In the genomic region with DNA sequence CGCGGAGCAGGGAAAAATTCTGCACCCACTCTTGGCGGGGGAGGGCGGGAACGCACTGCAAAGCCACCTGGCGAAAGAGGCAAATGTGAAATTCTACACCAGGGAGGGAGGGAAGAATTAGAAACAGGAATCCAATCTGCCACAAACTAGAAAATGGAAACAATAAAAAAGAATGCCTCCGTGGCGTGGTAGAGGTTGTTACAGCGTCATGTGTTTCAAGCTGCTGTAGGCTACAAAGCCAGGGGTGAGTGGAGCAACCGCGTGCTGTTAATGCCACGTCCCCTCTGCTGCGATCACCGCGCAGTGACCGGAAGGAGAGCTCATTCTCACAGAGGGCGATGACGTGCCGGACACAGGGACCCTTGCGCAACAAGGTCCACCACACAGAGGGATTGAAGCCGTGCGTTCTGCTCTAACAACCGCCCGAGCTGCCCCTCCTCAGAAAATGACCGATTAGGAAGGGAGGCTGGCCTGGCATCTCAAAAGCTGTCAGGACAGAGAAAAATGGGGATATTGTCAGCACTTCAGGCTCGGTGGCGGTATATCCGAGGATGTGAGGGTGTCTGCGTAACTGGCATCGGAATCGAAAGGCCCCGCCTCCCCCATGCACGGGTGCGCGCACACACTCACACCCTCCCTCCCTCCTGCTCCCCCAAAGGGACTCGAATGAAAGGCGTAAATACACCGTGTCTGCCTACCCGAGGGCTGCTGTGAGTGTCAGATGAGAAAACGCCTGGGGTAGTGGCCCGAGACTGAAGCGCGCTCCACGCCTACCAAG, we compare ENCODE assay signal across 1 cellular context.
TF ChIP-seq lines count a peak whose summit lies in the region.

No MANE protein-coding gene starts in this region.

TF ChIP-seq in HepG2, 621 proteins besides CTCF, POLR2A, EP300 and RAD21 (continued from another document and continues in another):
- TF ChIP-seq PRPF4 (IDR thresholded peaks at IDR 0.05; ENCODE audit: low read depth, low read length, poor library complexity, severe bottlenecking) (no peak), RORA (CRISPR knock-in tag; IDR thresholded peaks at IDR 0.05) (no peak), ZNF816 (CRISPR knock-in tag; IDR thresholded peaks at IDR 0.05; ENCODE audit: borderline replicate concordance) (no peak), MYC (CRISPR knock-in tag; IDR thresholded peaks at IDR 0.05; ENCODE audit: borderline replicate concordance) (peak; percentile 38; the same call in 1 of the 2 replicates), CREM (IDR thresholded peaks at IDR 0.05) (peak; percentile 33; the same call in 1 of the 2 replicates), CREM (CRISPR knock-in tag; IDR thresholded peaks at IDR 0.05) (no peak), ZNF777 (CRISPR knock-in tag; IDR thresholded peaks at IDR 0.05) (no peak), ZNF280D (CRISPR knock-in tag; IDR thresholded peaks at IDR 0.05) (no peak), GTF3A (CRISPR knock-in tag; conservative IDR thresholded peaks at IDR 0.05) (no peak), ZNF296 (CRISPR knock-in tag; conservative IDR thresholded peaks at IDR 0.05) (0 out of 2 replicates have a peak, but pooled peaks have one; percentile 32), ZNF879 (CRISPR knock-in tag; IDR thresholded peaks at IDR 0.05) (no peak), MIXL1 (CRISPR knock-in tag; IDR thresholded peaks at IDR 0.05) (no peak), MEF2D (CRISPR knock-in tag; IDR thresholded peaks at IDR 0.05) (no peak), ATF1 (CRISPR knock-in tag; IDR thresholded peaks at IDR 0.05) (no peak), NKX3-1 (CRISPR knock-in tag; IDR thresholded peaks at IDR 0.05) (no peak), RBM22 (optimal IDR thresholded peaks at IDR 0.05; ENCODE audit: low read length) (no peak), GTF2F1 (IDR thresholded peaks at IDR 0.05; ENCODE audit: low read length) (no peak), ZBTB21 (CRISPR knock-in tag; IDR thresholded peaks at IDR 0.05) (peak; percentile 81), ZNF674 (CRISPR knock-in tag; IDR thresholded peaks at IDR 0.05; ENCODE audit: low read depth) (no peak), ZHX1 (CRISPR knock-in tag; IDR thresholded peaks at IDR 0.05; ENCODE audit: low read depth) (peak; percentile 43; the same call in 1 of the 2 replicates), NCOA1 (CRISPR knock-in tag; IDR thresholded peaks at IDR 0.05) (no peak), ZNF253 (CRISPR knock-in tag; IDR thresholded peaks at IDR 0.05; ENCODE audit: borderline replicate concordance) (no peak), ZNF468 (CRISPR knock-in tag; IDR thresholded peaks at IDR 0.05) (no peak), ZBTB14 (CRISPR knock-in tag; IDR thresholded peaks at IDR 0.05) (no peak), NRL (CRISPR knock-in tag; IDR thresholded peaks at IDR 0.05; ENCODE audit: borderline replicate concordance) (peak; percentile 77), RFX1 (IDR thresholded peaks at IDR 0.05) (no peak), ZNF331 (CRISPR knock-in tag; IDR thresholded peaks at IDR 0.05) (peak; percentile 52; the same call in 1 of the 2 replicates)
- TF ChIP-seq, protein P1, sequence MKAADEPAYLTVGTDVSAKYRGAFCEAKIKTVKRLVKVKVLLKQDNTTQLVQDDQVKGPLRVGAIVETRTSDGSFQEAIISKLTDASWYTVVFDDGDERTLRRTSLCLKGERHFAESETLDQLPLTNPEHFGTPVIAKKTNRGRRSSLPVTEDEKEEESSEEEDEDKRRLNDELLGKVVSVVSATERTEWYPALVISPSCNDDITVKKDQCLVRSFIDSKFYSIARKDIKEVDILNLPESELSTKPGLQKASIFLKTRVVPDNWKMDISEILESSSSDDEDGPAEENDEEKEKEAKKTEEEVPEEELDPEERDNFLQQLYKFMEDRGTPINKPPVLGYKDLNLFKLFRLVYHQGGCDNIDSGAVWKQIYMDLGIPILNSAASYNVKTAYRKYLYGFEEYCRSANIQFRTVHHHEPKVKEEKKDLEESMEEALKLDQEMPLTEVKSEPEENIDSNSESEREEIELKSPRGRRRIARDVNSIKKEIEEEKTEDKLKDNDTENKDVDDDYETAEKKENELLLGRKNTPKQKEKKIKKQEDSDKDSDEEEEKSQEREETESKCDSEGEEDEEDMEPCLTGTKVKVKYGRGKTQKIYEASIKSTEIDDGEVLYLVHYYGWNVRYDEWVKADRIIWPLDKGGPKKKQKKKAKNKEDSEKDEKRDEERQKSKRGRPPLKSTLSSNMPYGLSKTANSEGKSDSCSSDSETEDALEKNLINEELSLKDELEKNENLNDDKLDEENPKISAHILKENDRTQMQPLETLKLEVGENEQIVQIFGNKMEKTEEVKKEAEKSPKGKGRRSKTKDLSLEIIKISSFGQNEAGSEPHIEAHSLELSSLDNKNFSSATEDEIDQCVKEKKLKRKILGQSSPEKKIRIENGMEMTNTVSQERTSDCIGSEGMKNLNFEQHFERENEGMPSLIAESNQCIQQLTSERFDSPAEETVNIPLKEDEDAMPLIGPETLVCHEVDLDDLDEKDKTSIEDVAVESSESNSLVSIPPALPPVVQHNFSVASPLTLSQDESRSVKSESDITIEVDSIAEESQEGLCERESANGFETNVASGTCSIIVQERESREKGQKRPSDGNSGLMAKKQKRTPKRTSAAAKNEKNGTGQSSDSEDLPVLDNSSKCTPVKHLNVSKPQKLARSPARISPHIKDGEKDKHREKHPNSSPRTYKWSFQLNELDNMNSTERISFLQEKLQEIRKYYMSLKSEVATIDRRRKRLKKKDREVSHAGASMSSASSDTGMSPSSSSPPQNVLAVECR (CRISPR knock-in tag; IDR thresholded peaks at IDR 0.05; ENCODE audit: borderline replicate concordance) = no peak
- TF ChIP-seq, protein P2, sequence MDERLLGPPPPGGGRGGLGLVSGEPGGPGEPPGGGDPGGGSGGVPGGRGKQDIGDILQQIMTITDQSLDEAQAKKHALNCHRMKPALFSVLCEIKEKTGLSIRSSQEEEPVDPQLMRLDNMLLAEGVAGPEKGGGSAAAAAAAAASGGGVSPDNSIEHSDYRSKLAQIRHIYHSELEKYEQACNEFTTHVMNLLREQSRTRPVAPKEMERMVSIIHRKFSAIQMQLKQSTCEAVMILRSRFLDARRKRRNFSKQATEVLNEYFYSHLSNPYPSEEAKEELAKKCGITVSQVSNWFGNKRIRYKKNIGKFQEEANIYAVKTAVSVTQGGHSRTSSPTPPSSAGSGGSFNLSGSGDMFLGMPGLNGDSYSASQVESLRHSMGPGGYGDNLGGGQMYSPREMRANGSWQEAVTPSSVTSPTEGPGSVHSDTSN (CRISPR knock-in tag; IDR thresholded peaks at IDR 0.05) = no peak
- TF ChIP-seq, protein P3, sequence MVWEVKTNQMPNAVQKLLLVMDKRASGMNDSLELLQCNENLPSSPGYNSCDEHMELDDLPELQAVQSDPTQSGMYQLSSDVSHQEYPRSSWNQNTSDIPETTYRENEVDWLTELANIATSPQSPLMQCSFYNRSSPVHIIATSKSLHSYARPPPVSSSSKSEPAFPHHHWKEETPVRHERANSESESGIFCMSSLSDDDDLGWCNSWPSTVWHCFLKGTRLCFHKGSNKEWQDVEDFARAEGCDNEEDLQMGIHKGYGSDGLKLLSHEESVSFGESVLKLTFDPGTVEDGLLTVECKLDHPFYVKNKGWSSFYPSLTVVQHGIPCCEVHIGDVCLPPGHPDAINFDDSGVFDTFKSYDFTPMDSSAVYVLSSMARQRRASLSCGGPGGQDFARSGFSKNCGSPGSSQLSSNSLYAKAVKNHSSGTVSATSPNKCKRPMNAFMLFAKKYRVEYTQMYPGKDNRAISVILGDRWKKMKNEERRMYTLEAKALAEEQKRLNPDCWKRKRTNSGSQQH (CRISPR knock-in tag; IDR thresholded peaks at IDR 0.05; ENCODE audit: low read depth) = 0 out of 2 replicates have a peak, but pooled peaks have one; percentile 61
- TF ChIP-seq, protein P4, sequence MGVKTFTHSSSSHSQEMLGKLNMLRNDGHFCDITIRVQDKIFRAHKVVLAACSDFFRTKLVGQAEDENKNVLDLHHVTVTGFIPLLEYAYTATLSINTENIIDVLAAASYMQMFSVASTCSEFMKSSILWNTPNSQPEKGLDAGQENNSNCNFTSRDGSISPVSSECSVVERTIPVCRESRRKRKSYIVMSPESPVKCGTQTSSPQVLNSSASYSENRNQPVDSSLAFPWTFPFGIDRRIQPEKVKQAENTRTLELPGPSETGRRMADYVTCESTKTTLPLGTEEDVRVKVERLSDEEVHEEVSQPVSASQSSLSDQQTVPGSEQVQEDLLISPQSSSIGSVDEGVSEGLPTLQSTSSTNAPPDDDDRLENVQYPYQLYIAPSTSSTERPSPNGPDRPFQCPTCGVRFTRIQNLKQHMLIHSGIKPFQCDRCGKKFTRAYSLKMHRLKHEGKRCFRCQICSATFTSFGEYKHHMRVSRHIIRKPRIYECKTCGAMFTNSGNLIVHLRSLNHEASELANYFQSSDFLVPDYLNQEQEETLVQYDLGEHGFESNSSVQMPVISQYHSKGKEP (CRISPR knock-in tag; IDR thresholded peaks at IDR 0.05) = no peak
- TF ChIP-seq, protein P5, sequence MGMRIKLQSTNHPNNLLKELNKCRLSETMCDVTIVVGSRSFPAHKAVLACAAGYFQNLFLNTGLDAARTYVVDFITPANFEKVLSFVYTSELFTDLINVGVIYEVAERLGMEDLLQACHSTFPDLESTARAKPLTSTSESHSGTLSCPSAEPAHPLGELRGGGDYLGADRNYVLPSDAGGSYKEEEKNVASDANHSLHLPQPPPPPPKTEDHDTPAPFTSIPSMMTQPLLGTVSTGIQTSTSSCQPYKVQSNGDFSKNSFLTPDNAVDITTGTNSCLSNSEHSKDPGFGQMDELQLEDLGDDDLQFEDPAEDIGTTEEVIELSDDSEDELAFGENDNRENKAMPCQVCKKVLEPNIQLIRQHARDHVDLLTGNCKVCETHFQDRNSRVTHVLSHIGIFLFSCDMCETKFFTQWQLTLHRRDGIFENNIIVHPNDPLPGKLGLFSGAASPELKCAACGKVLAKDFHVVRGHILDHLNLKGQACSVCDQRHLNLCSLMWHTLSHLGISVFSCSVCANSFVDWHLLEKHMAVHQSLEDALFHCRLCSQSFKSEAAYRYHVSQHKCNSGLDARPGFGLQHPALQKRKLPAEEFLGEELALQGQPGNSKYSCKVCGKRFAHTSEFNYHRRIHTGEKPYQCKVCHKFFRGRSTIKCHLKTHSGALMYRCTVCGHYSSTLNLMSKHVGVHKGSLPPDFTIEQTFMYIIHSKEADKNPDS (CRISPR knock-in tag; IDR thresholded peaks at IDR 0.05) = no peak
- TF ChIP-seq, protein P6, sequence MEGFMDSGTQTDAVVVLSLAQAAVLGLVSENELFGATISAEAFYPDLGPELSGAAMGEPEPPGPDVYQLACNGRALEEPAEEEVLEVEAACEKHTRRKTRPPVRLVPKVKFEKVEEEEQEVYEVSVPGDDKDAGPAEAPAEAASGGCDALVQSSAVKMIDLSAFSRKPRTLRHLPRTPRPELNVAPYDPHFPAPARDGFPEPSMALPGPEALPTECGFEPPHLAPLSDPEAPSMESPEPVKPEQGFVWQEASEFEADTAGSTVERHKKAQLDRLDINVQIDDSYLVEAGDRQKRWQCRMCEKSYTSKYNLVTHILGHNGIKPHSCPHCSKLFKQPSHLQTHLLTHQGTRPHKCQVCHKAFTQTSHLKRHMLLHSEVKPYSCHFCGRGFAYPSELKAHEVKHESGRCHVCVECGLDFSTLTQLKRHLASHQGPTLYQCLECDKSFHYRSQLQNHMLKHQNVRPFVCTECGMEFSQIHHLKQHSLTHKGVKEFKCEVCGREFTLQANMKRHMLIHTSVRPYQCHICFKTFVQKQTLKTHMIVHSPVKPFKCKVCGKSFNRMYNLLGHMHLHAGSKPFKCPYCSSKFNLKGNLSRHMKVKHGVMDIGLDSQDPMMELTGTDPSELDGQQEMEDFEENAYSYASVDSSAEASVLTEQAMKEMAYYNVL (CRISPR knock-in tag; IDR thresholded peaks at IDR 0.05; ENCODE audit: borderline replicate concordance) = no peak
